9 cellular contexts compared by ENCODE assay signal in the genomic region with DNA sequence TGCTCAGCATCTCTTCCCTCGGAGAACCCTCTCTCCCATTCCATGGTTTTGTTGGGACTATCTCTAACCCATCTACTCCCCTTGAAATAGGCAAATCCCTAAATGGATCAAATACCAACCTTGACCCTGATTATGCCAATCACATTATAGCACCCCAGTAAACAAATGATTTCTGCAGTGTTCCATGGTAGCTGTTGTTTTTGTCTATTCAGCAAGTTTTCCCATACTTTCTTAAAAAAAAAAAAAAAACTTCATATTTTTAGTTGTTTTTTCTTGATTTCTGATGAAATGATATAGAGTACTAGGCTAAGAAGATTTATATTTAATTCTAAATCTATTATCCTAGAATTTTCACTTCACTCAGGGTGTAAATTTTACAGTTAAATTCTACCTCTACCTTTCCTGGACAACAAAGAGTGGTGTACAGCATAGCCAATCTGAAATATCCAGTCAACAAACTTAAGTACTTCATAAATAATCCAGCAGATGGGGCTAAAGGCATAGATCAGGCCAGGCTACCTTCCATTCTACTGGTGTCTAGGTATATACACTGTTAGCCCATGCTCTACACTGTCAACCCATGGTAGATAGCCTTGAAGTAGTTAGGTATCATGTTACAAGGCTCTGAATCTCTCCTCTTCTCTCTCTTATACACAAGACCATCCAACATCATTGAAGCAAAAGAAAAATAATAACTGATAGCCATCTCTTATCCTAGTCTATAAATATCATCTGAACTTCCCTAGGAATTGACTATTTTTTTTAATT.
DNase-seq lines count a peak whose midpoint lies in the region; ATAC-seq and TF ChIP-seq lines count a peak whose summit lies in the region.
"Had no signal": no experiment of that assay in that cellular context is flagged by ENCODE, and none has a peak within 500 bp of the region (broad histone marks: within the 10 kb centered on the region; RNA-seq: fewer than 3 reads in every experiment).

No MANE protein-coding gene starts in this region.

- H3K36me3 ChIP-seq in CD8-positive, alpha-beta memory T cell (ENCODE audit: insufficient read depth, low read length), result peaks cover 8% of the 10 kb centered on the region
- H3K36me3 ChIP-seq in endodermal cell (ENCODE audit: control insufficient read depth, insufficient read depth, low read length), result peaks cover 61% of the 10 kb centered on the region
- no peaks in the 10 kb centered on the region for H3K36me3 ChIP-seq in mesendoderm (ENCODE audit: control insufficient read depth, insufficient read depth, low read length)

- no peak overlapping the region for H4K5ac ChIP-seq in mesendoderm (ENCODE audit: low read length)

- peak; percentile 85 for TF ChIP-seq CTCF in endodermal cell (conservative IDR thresholded peaks at IDR 0.05)

- H3K27me3 ChIP-seq in CD8-positive, alpha-beta memory T cell (ENCODE audit: insufficient read depth, low read length, poor library complexity, severe bottlenecking), result no peaks in the 10 kb centered on the region
- H3K27me3 ChIP-seq in endodermal cell (ENCODE audit: control insufficient read depth, insufficient read depth, low read length, poor library complexity, severe bottlenecking) (no peaks in the 10 kb centered on the region), mesendoderm (ENCODE audit: insufficient read depth, low read length, poor library complexity) (no peaks in the 10 kb centered on the region)

- H3K4me2 ChIP-seq in mesendoderm (ENCODE audit: low read length), result no peak overlapping the region

- H3K27ac ChIP-seq in CD8-positive, alpha-beta memory T cell (ENCODE audit: low read depth, low read length), result no peak overlapping the region
- H3K27ac ChIP-seq in endodermal cell (ENCODE audit: low read depth, low read length) (no peak overlapping the region), mesendoderm (ENCODE audit: low read depth, low read length) (no peak overlapping the region)

- no peak overlapping the region for H3K56ac ChIP-seq in mesendoderm (ENCODE audit: low read length)

- no peak overlapping the region for H2BK120ac ChIP-seq in mesendoderm (ENCODE audit: low read depth, low read length)

- H3K9me3 Mint-ChIP-seq in CD8-positive, alpha-beta memory T cell, result no peaks in the 10 kb centered on the region
- H3K9me3 Mint-ChIP-seq in endodermal cell, result peaks cover 2% of the 10 kb centered on the region
- H3K9me3 Mint-ChIP-seq: activated naive CD4-positive, alpha-beta T cell treated with anti-CD3 and anti-CD28 coated beads, Interleukin-2, amount 50 U/mL, for 24 hours had no signal

- H3K4ac ChIP-seq in mesendoderm (ENCODE audit: low read depth, low read length), result no peak overlapping the region

- H3K4me3 ChIP-seq in CD8-positive, alpha-beta memory T cell (ENCODE audit: low read length), result no peak overlapping the region
- H3K4me3 ChIP-seq in endodermal cell (ENCODE audit: low read length) (no peak overlapping the region), mesendoderm (ENCODE audit: low read length) (no peak overlapping the region)

- H3K9me3 ChIP-seq in CD8-positive, alpha-beta memory T cell (ENCODE audit: low read length), result no peaks in the 10 kb centered on the region
- H3K9me3 ChIP-seq in endodermal cell (ENCODE audit: control insufficient read depth, low read length), result no peaks in the 10 kb centered on the region

- no peak overlapping the region for H4K8ac ChIP-seq in mesendoderm (ENCODE audit: low read depth, low read length)

- H2BK5ac ChIP-seq in mesendoderm (ENCODE audit: low read length), result no peak overlapping the region

- no peak overlapping the region for H3K4me3 Mint-ChIP-seq in CD8-positive, alpha-beta memory T cell
- H3K4me3 Mint-ChIP-seq in endodermal cell, result no peak overlapping the region
- H3K4me3 Mint-ChIP-seq: activated naive CD4-positive, alpha-beta T cell treated with anti-CD3 and anti-CD28 coated beads, Interleukin-2, amount 50 U/mL, for 24 hours had no signal

- peaks cover 0 to 13% (median 4%) of the 10 kb centered on the region in 3 donors for H3K4me1 Mint-ChIP-seq in CD8-positive, alpha-beta memory T cell
- H3K4me1 Mint-ChIP-seq in endodermal cell, result no peaks in the 10 kb centered on the region

- POLR2A ChIA-PET in CD8-positive, alpha-beta memory T cell (lab: Charles Lee), result no interaction called here

- DNase-seq in CD8-positive, alpha-beta memory T cell, result peak in 3 of 5 donors; percentile 47 to 61 (median 49)
- DNase-seq in NCI-H1417 (lab: John Stamatoyannopoulos, UW) (peak; percentile 58 to 92 (median 91)), SK-MEL-5 (ENCODE audit: low read depth, low spot score) (peak; percentile 92), endodermal cell (peak; percentile 55), mesendoderm (peak; percentile 89), posterior vena cava (ENCODE audit: low spot score) (no peak)

- peaks cover 0 to 35% (median 7%) of the 10 kb centered on the region in 3 donors for H3K36me3 Mint-ChIP-seq in CD8-positive, alpha-beta memory T cell
- H3K36me3 Mint-ChIP-seq in endodermal cell (ENCODE audit: low read depth), result peaks cover 26% of the 10 kb centered on the region

- no peaks in the 10 kb centered on the region for H3K79me2 ChIP-seq in mesendoderm (ENCODE audit: control insufficient read depth, insufficient read depth, low read length)

- no peak overlapping the region for H3K23ac ChIP-seq in mesendoderm (ENCODE audit: low read length)

- H3K27ac Mint-ChIP-seq in CD8-positive, alpha-beta memory T cell, result no peak overlapping the region
- no peak overlapping the region for H3K27ac Mint-ChIP-seq in endodermal cell
- H3K27ac Mint-ChIP-seq: activated naive CD4-positive, alpha-beta T cell treated with anti-CD3 and anti-CD28 coated beads, Interleukin-2, amount 50 U/mL, for 24 hours had no signal

- intact Hi-C loops in posterior vena cava (cut with DNase I), result no loop called here

- ATAC-seq in GM18520 (IDR thresholded peaks at IDR 0.05; ENCODE audit: unreplicated experiment) (peak; percentile 89), HG02938 (IDR thresholded peaks at IDR 0.05; ENCODE audit: unreplicated experiment) (peak; percentile 98)

- 87 to 100% methylated on average over 1 of the region's 1 CpG for WGBS in endodermal cell (ENCODE audit: insufficient coverage in 1 of 2, insufficient read length in 1 of 2), 2 experiments
- no CpG with 5 or more reads among the region's 1 CpG for WGBS in mesendoderm (ENCODE audit: extremely low coverage, insufficient coverage, low lambda C conversion rate)

- H2BK15ac ChIP-seq in mesendoderm (replicated peaks; ENCODE audit: low read depth), result no peak overlapping the region

- H3K4me1 ChIP-seq in CD8-positive, alpha-beta memory T cell (ENCODE audit: insufficient read depth, low read length), result no peaks in the 10 kb centered on the region
- no peaks in the 10 kb centered on the region for H3K4me1 ChIP-seq in endodermal cell (ENCODE audit: control insufficient read depth, insufficient read depth, low read length)
- H3K4me1 ChIP-seq in mesendoderm (ENCODE audit: control insufficient read depth, low read depth, low read length), result no peaks in the 10 kb centered on the region

- CTCF ChIA-PET in CD8-positive, alpha-beta memory T cell (lab: Charles Lee), result interaction anchor here (0.6 to 2.1 kb wide), 14 partner anchors 9 to 1317 kb away, joined by 3 to 9 read pairs (median 4); a partner anchor contains a TSS

- H2AK5ac ChIP-seq in mesendoderm (ENCODE audit: low read length), result no peak overlapping the region

- no peaks in the 10 kb centered on the region for H3K79me1 ChIP-seq in mesendoderm (ENCODE audit: low read length)

- H3K9ac ChIP-seq in endodermal cell (ENCODE audit: extremely low read depth, low read length, poor library complexity, severe bottlenecking) (no peak overlapping the region), mesendoderm (ENCODE audit: low read length) (no peak overlapping the region)

- H3K18ac ChIP-seq in mesendoderm (ENCODE audit: low read length), result no peak overlapping the region

- no peaks in the 10 kb centered on the region for H3K27me3 Mint-ChIP-seq in CD8-positive, alpha-beta memory T cell
- no peaks in the 10 kb centered on the region for H3K27me3 Mint-ChIP-seq in endodermal cell (ENCODE audit: insufficient read depth)
- H3K27me3 Mint-ChIP-seq: activated naive CD4-positive, alpha-beta T cell treated with anti-CD3 and anti-CD28 coated beads, Interleukin-2, amount 50 U/mL, for 24 hours had no signal

- in situ Hi-C loops in SK-MEL-5 (cut with HindIII; ENCODE audit: low pct_unique_long_range_greater_than_20kb, low sequenced_read_pairs), result no loop called here
